ENCODE assay signal across 1 cellular context in genomic region chr17:82592751-82593589, GRCh38.
TF ChIP-seq lines count a peak whose summit lies in the region.

No MANE protein-coding gene starts in this region.

TF ChIP-seq in A549, 52 proteins besides CTCF, POLR2A, EP300 and RAD21 (continued from another document):
- TF ChIP-seq, protein P1, sequence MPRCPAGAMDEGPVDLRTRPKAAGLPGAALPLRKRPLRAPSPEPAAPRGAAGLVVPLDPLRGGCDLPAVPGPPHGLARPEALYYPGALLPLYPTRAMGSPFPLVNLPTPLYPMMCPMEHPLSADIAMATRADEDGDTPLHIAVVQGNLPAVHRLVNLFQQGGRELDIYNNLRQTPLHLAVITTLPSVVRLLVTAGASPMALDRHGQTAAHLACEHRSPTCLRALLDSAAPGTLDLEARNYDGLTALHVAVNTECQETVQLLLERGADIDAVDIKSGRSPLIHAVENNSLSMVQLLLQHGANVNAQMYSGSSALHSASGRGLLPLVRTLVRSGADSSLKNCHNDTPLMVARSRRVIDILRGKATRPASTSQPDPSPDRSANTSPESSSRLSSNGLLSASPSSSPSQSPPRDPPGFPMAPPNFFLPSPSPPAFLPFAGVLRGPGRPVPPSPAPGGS (IDR thresholded peaks at IDR 0.05), result 0 out of 3 replicates have a peak, but pooled peaks have one; percentile 14
- no peak for TF ChIP-seq FOSL2 (IDR thresholded peaks at IDR 0.05)
- TF ChIP-seq FOSL2 (CRISPR knock-in tag; IDR thresholded peaks at IDR 0.05), result no peak
- TF ChIP-seq FOXS1 (CRISPR knock-in tag; IDR thresholded peaks at IDR 0.05), result no peak
- TF ChIP-seq, protein P2, sequence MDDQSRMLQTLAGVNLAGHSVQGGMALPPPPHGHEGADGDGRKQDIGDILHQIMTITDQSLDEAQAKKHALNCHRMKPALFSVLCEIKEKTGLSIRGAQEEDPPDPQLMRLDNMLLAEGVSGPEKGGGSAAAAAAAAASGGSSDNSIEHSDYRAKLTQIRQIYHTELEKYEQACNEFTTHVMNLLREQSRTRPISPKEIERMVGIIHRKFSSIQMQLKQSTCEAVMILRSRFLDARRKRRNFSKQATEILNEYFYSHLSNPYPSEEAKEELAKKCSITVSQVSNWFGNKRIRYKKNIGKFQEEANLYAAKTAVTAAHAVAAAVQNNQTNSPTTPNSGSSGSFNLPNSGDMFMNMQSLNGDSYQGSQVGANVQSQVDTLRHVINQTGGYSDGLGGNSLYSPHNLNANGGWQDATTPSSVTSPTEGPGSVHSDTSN (IDR thresholded peaks at IDR 0.05), result peak; percentile 50; the same call in 1 of the 2 replicates
- TF ChIP-seq HDAC2 (IDR thresholded peaks at IDR 0.05), result peak; percentile 51; the same call in 1 of the 2 replicates
- TF ChIP-seq, protein P3, sequence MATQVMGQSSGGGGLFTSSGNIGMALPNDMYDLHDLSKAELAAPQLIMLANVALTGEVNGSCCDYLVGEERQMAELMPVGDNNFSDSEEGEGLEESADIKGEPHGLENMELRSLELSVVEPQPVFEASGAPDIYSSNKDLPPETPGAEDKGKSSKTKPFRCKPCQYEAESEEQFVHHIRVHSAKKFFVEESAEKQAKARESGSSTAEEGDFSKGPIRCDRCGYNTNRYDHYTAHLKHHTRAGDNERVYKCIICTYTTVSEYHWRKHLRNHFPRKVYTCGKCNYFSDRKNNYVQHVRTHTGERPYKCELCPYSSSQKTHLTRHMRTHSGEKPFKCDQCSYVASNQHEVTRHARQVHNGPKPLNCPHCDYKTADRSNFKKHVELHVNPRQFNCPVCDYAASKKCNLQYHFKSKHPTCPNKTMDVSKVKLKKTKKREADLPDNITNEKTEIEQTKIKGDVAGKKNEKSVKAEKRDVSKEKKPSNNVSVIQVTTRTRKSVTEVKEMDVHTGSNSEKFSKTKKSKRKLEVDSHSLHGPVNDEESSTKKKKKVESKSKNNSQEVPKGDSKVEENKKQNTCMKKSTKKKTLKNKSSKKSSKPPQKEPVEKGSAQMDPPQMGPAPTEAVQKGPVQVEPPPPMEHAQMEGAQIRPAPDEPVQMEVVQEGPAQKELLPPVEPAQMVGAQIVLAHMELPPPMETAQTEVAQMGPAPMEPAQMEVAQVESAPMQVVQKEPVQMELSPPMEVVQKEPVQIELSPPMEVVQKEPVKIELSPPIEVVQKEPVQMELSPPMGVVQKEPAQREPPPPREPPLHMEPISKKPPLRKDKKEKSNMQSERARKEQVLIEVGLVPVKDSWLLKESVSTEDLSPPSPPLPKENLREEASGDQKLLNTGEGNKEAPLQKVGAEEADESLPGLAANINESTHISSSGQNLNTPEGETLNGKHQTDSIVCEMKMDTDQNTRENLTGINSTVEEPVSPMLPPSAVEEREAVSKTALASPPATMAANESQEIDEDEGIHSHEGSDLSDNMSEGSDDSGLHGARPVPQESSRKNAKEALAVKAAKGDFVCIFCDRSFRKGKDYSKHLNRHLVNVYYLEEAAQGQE (IDR thresholded peaks at IDR 0.05), result peak; percentile 35; the same call in 1 of the 2 replicates
- no peak for TF ChIP-seq NR3C1 (IDR thresholded peaks at IDR 0.05)
- no peak for TF ChIP-seq RCOR1 (IDR thresholded peaks at IDR 0.05; ENCODE audit: low read depth, low read length)
- TF ChIP-seq HMGXB4 (CRISPR knock-in tag; IDR thresholded peaks at IDR 0.05; ENCODE audit: borderline replicate concordance), result no peak
- TF ChIP-seq ZSCAN20 (CRISPR knock-in tag; IDR thresholded peaks at IDR 0.05), result no peak
- TF ChIP-seq CBX2 (IDR thresholded peaks at IDR 0.05; ENCODE audit: borderline replicate concordance, low read depth), result no peak
- TF ChIP-seq KDM5A (IDR thresholded peaks at IDR 0.05), result no peak
- no peak; the same call in 1 of the 2 replicates for TF ChIP-seq MYC (IDR thresholded peaks at IDR 0.05; ENCODE audit: borderline replicate concordance, low read length)
- TF ChIP-seq JUNB (IDR thresholded peaks at IDR 0.05), result no peak
- TF ChIP-seq ZC3H11A (IDR thresholded peaks at IDR 0.05), result no peak
- TF ChIP-seq, protein P4, sequence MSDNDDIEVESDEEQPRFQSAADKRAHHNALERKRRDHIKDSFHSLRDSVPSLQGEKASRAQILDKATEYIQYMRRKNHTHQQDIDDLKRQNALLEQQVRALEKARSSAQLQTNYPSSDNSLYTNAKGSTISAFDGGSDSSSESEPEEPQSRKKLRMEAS (IDR thresholded peaks at IDR 0.05), result peak; percentile 42; the same call in 1 of the 2 replicates
- TF ChIP-seq HOXB5 (CRISPR knock-in tag; IDR thresholded peaks at IDR 0.05), result no peak
- 0 out of 2 replicates have a peak, but pooled peaks have one; percentile 2 for TF ChIP-seq NFE2L2 (conservative IDR thresholded peaks at IDR 0.05; ENCODE audit: low read length)
TF ChIP-seq in A549: peak in this region for 7.
